26 cellular contexts compared by ENCODE assay signal in the genomic region with DNA sequence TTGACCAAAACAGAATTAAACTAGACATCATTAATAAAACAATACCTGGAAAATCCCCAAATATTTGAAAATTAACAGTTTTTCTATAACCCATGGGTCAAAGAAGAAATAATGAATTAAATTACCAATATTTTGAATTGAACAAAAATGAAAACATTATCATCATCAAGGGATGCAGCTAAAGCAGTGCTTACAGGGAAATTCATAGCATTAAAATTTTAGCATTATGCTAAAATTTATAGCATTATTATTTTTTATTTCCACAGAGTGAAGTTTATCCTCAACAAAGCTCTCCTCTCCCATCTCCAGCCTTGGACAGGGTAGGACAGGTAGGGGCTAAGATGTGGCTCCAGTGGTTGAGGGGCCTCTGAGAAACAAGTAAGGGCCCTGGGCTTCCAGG.
"Had no signal": no experiment of that assay in that cellular context is flagged by ENCODE, and none has a peak within 500 bp of the region (broad histone marks: within the 10 kb centered on the region; RNA-seq: fewer than 3 reads in every experiment).

No MANE protein-coding gene starts in this region.

- H3K36me3 ChIP-seq: colonic mucosa, esophagus squamous epithelium, gastrocnemius medialis, left lung, lower lobe of right lung had no signal

- H3K27me3 ChIP-seq: colonic mucosa, esophagus squamous epithelium, gastrocnemius medialis, heart right ventricle, left lung had no signal

- H3K4me1 ChIP-seq: colonic mucosa, esophagus squamous epithelium, gastrocnemius medialis, heart right ventricle, left lung, lower lobe of right lung had no signal

- H3K4me3 ChIP-seq: colonic mucosa, esophagus squamous epithelium, gastrocnemius medialis, heart right ventricle, left lung, lower lobe of right lung, mucosa of descending colon had no signal

- H3K9me3 ChIP-seq: colonic mucosa, gastrocnemius medialis had no signal

- DNase-seq: colonic mucosa; cortex of kidney; effector CD8-positive, alpha-beta T cell; effector memory CD8-positive, alpha-beta T cell; endodermal cell; erythroblast; esophagus squamous epithelium; foreskin fibroblast; foreskin melanocyte; gastrocnemius medialis; glutamatergic neuron; head of caudate nucleus; heart right ventricle; hippocampal formation; left cardiac atrium; left lung; left ventricle myocardium superior; lower lobe of right lung; mesenchymal stem cell; mucosa of descending colon; naive B cell had no signal

- H3K27ac ChIP-seq: colonic mucosa, epithelial cell of prostate, esophagus squamous epithelium, gastrocnemius medialis, heart right ventricle, left lung, lower lobe of right lung had no signal

- ATAC-seq: effector memory CD8-positive, alpha-beta T cell; esophagus mucosa; gastrocnemius medialis; heart right ventricle; left cardiac atrium; left lung; left ventricle myocardium superior; lower lobe of right lung; mucosa of descending colon had no signal

- FAIRE-seq: endometrium, islet of Langerhans, keratinocyte had no signal
